In genomic region chr2:101720732-101721131, GRCh38 we compare ENCODE assay signal across 17 cellular contexts. TPM values are rescaled to one million over a fixed set of nuclear protein-coding genes. Genes with fewer than 3 reads are reported as not detected.
DNase-seq lines count a peak whose midpoint lies in the region; ATAC-seq and TF ChIP-seq lines count a peak whose summit lies in the region.
"Had no signal": no experiment of that assay in that cellular context is flagged by ENCODE, and none has a peak within 500 bp of the region (broad histone marks: within the 10 kb centered on the region; RNA-seq: fewer than 3 reads in every experiment).

No MANE protein-coding gene starts in this region.

- H3K4me3 ChIP-seq in fibroblast of the aortic adventitia (ENCODE audit: low read depth, low read length), result no peak overlapping the region
- no peak overlapping the region for H3K4me3 ChIP-seq in subcutaneous abdominal adipose tissue (ENCODE audit: low read depth in 1 of 5, low read length in 5 of 5)
- H3K4me3 ChIP-seq: stomach, uterus had no signal

- TF ChIP-seq CTCF in WTC11 (IDR thresholded peaks at IDR 0.05) (no peak), fibroblast of the aortic adventitia (IDR thresholded peaks at IDR 0.05; ENCODE audit: insufficient read depth, low read length) (no peak), type B pancreatic cell (conservative IDR thresholded peaks at IDR 0.05) (no peak)

- CTCF ChIA-PET in WTC11 (lab: Charles Lee), result no interaction called here

- H3K9me3 ChIP-seq in subcutaneous abdominal adipose tissue (ENCODE audit: control insufficient read depth in 5 of 5, low read length in 5 of 5), result no peaks in the 10 kb centered on the region
- H3K9me3 ChIP-seq: stomach, uterus had no signal

- ATAC-seq in stimulated activated naive CD8-positive, alpha-beta T cell treated with anti-CD3 and anti-CD28 coated beads, Interleukin-15, Interleukin-2, amounts not matched to agents 100 U/mL and 50 U/mL, for 24 hours, result no peak
- ATAC-seq in WTC11 (no peak), GM19035 (IDR thresholded peaks at IDR 0.05; ENCODE audit: unreplicated experiment) (no peak)

- H3K4me3 Mint-ChIP-seq in stimulated activated naive CD8-positive, alpha-beta T cell treated with anti-CD3 and anti-CD28 coated beads, Interleukin-15, Interleukin-2, amounts not matched to agents 100 ng/mL and 50 ng/mL, for 24 hours, result peak overlapping the region; percentile 24
- H3K4me3 Mint-ChIP-seq in WTC11 (no peak overlapping the region), type B pancreatic cell (no peak overlapping the region)

- peak overlapping the region; percentile 25 for H3K27ac ChIP-seq in subcutaneous abdominal adipose tissue (ENCODE audit: low read depth, low read length)
- H3K27ac ChIP-seq: stomach, uterus had no signal

- H3K9ac ChIP-seq in subcutaneous abdominal adipose tissue (ENCODE audit: low read length in 5 of 5), result no peak overlapping the region

- POLR2A ChIA-PET in WTC11 (lab: Charles Lee), result no interaction called here

- H3K4me1 ChIP-seq in subcutaneous abdominal adipose tissue (ENCODE audit: control insufficient read depth in 5 of 5, insufficient read depth in 5 of 5, low read length in 5 of 5), result peaks cover 0 to 38% (median 14%) of the 10 kb centered on the region in 5 donors
- H3K4me1 ChIP-seq: uterus had no signal

- no peaks in the 10 kb centered on the region for H3K27me3 ChIP-seq in subcutaneous abdominal adipose tissue (ENCODE audit: control insufficient read depth in 5 of 5, insufficient read depth in 4 of 5, low read length in 5 of 5)
- H3K27me3 ChIP-seq: stomach, uterus had no signal

- H3K27me3 Mint-ChIP-seq in stimulated activated naive CD8-positive, alpha-beta T cell treated with anti-CD3 and anti-CD28 coated beads, Interleukin-15, Interleukin-2, amounts not matched to agents 100 ng/mL and 50 ng/mL, for 24 hours, result no peaks in the 10 kb centered on the region
- H3K27me3 Mint-ChIP-seq in WTC11 (ENCODE audit: low read depth) (no peaks in the 10 kb centered on the region), type B pancreatic cell (no peaks in the 10 kb centered on the region)

- H3K4me1 Mint-ChIP-seq in stimulated activated naive CD8-positive, alpha-beta T cell treated with anti-CD3 and anti-CD28 coated beads, Interleukin-15, Interleukin-2, amounts not matched to agents 100 ng/mL and 50 ng/mL, for 24 hours (ENCODE audit: low read depth), result peaks cover 100% of the 10 kb centered on the region
- peaks cover 80% of the 10 kb centered on the region for H3K4me1 Mint-ChIP-seq in WTC11
- H3K4me1 Mint-ChIP-seq in type B pancreatic cell (ENCODE audit: unreplicated experiment), result peaks cover 37% of the 10 kb centered on the region

- no peaks in the 10 kb centered on the region for H3K36me3 ChIP-seq in subcutaneous abdominal adipose tissue (ENCODE audit: control insufficient read depth in 5 of 5, insufficient read depth in 5 of 5, low read length in 5 of 5)
- H3K36me3 ChIP-seq: stomach, uterus had no signal

- no peak for DNase-seq in stimulated activated naive CD8-positive, alpha-beta T cell treated with anti-CD3 and anti-CD28 coated beads, Interleukin-15, Interleukin-2, amounts not matched to agents 100 U/mL and 50 U/mL, for 24 hours
- DNase-seq in WTC11 (ENCODE audit: low spot score) (no peak), fibroblast of the aortic adventitia (ENCODE audit: low read depth) (peak; percentile 63), NCI-H2227 (lab: John Stamatoyannopoulos, UW; ENCODE audit: unreplicated experiment) (no peak), type B pancreatic cell (ENCODE audit: extremely low spot score, unreplicated experiment) (no peak)
- DNase-seq: AML-193, DMS153, HCEC 1CT, islet precursor cell, mesendoderm, NCI-H1105, SIG-M5, stomach, uterus had no signal

- peaks cover 43% of the 10 kb centered on the region for H3K36me3 Mint-ChIP-seq in stimulated activated naive CD8-positive, alpha-beta T cell treated with anti-CD3 and anti-CD28 coated beads, Interleukin-15, Interleukin-2, amounts not matched to agents 100 ng/mL and 50 ng/mL, for 24 hours (ENCODE audit: low read depth)
- H3K36me3 Mint-ChIP-seq in WTC11 (0 out of 2 replicates have a peak, but pooled peaks cover 2% of the 10 kb centered on the region), type B pancreatic cell (peaks cover 28% of the 10 kb centered on the region)

- peak overlapping the region; percentile 98 for H3K27ac Mint-ChIP-seq in stimulated activated naive CD8-positive, alpha-beta T cell treated with anti-CD3 and anti-CD28 coated beads, Interleukin-15, Interleukin-2, amounts not matched to agents 100 ng/mL and 50 ng/mL, for 24 hours
- H3K27ac Mint-ChIP-seq in WTC11 (peak overlapping the region; percentile 25; the same call in 1 of the 2 replicates), type B pancreatic cell (no peak overlapping the region)

- peaks cover 15% of the 10 kb centered on the region for H3K9me3 Mint-ChIP-seq in stimulated activated naive CD8-positive, alpha-beta T cell treated with anti-CD3 and anti-CD28 coated beads, Interleukin-15, Interleukin-2, amounts not matched to agents 100 ng/mL and 50 ng/mL, for 24 hours
- no peaks in the 10 kb centered on the region for H3K9me3 Mint-ChIP-seq in WTC11
- peaks cover 7% of the 10 kb centered on the region for H3K9me3 Mint-ChIP-seq in type B pancreatic cell

TF ChIP-seq in WTC11, 78 proteins besides CTCF, POLR2A, EP300 and RAD21 (continues in another document):
- no peak for TF ChIP-seq STAT6 (CRISPR knock-in tag; conservative IDR thresholded peaks at IDR 0.05; ENCODE audit: low read depth)
- TF ChIP-seq MYBL2 (CRISPR knock-in tag; IDR thresholded peaks at IDR 0.05), result no peak
- no peak for TF ChIP-seq ZSCAN18 (CRISPR knock-in tag; IDR thresholded peaks at IDR 0.05)
- no peak for TF ChIP-seq USF2 (CRISPR knock-in tag; IDR thresholded peaks at IDR 0.05)
- no peak for TF ChIP-seq TEAD4 (CRISPR knock-in tag; IDR thresholded peaks at IDR 0.05)

RNA-seq across cellular contexts. Expression of gene MAP4K4, which starts 23.2 kb away (rescaled TPM):
- total RNA-seq in WTC11 (2021) (82.6 to 112 TPM (median 87.3 TPM) in 3 replicates), fibroblast of the aortic adventitia (ENCODE audit: low replicate concordance) (193 and 208 TPM in 2 replicates), type B pancreatic cell (ENCODE audit: low replicate concordance) (82.0 and 166 TPM in 2 replicates)
